ENCODE assay signal across 10 cellular contexts in genomic region chr17:15782809-15783208, GRCh38. TPM values are rescaled to one million over a fixed set of nuclear protein-coding genes. Genes with fewer than 3 reads are reported as not detected.
DNase-seq lines count a peak whose midpoint lies in the region; ATAC-seq and TF ChIP-seq lines count a peak whose summit lies in the region.
"Had no signal": no experiment of that assay in that cellular context is flagged by ENCODE, and none has a peak within 500 bp of the region (broad histone marks: within the 10 kb centered on the region; RNA-seq: fewer than 3 reads in every experiment).

No MANE protein-coding gene starts in this region.

- no peak overlapping the region for H4K5ac ChIP-seq in IMR-90 (ENCODE audit: low read depth, low read length)

- TF ChIP-seq RAD21 in IMR-90 (IDR thresholded peaks at IDR 0.05; ENCODE audit: low read length), result no peak

- H3K27me3 Mint-ChIP-seq in immature natural killer cell (ENCODE audit: low read depth in 3 of 3), result peaks cover 2 to 18% (median 11%) of the 10 kb centered on the region in 3 donors

- no peak overlapping the region for H2BK5ac ChIP-seq in IMR-90 (ENCODE audit: low read depth, low read length, poor library complexity, severe bottlenecking)

- H3K4me1 Mint-ChIP-seq in immature natural killer cell, result peaks cover 20 to 26% of the 10 kb centered on the region in 2 donors

- H3K4me3 Mint-ChIP-seq in immature natural killer cell, result peak overlapping the region in 3 of 5 donors; percentile 21 to 54 (median 36)

- 0 out of 2 replicates have a peak overlapping the region, but pooled peaks have one; percentile 13 for H3K4me2 ChIP-seq in IMR-90 (ENCODE audit: low read depth, low read length)

- no peak for TF ChIP-seq POLR2A in IMR-90 (IDR thresholded peaks at IDR 0.05; ENCODE audit: low read depth, low read length)

- no peak overlapping the region for H3K23ac ChIP-seq in IMR-90 (ENCODE audit: low read depth, low read length)

- in situ Hi-C loops in IMR-90 (cut with MboI; ENCODE audit: low sequenced_read_pairs) (no loop called here), brain microvascular endothelial cell (cut with HindIII; ENCODE audit: low pct_ligation_motif_present, low sequenced_read_pairs) (no loop called here), GM13977 (cut with MboI; ENCODE audit: low pct_unique_long_range_greater_than_20kb, low sequenced_read_pairs, unreplicated experiment) (no loop called here)

- no peak overlapping the region for H2AK9ac ChIP-seq in IMR-90 (replicated peaks; ENCODE audit: low read depth, low read length, poor library complexity)

- H3K9me1 ChIP-seq in IMR-90 (ENCODE audit: insufficient read depth, low read length), result no peaks in the 10 kb centered on the region

- H3K4ac ChIP-seq in IMR-90 (ENCODE audit: low read depth, low read length), result no peak overlapping the region

- H2BK15ac ChIP-seq in IMR-90 (ENCODE audit: low read depth, low read length), result no peak overlapping the region

- H3K4me3 ChIP-seq in IMR-90 (ENCODE audit: insufficient read depth, low read depth, low read length) (no peak overlapping the region), brain microvascular endothelial cell (ENCODE audit: low read depth, low read length) (peak overlapping the region; percentile 46)

- DNase-seq in IMR-90, result no peak
- peak; percentile 33 for DNase-seq in brain microvascular endothelial cell
- DNase-seq in immature natural killer cell, result no peak
- peak; percentile 9 for DNase-seq in stimulated activated CD4-positive, alpha-beta T cell treated with anti-CD3 and anti-CD28 coated beads, Interleukin-2, amount 100 ng/mL, for 4 hours (ENCODE audit: low read depth)
- no peak for DNase-seq in GM10248 (ENCODE audit: extremely low spot score)
- DNase-seq in HEK293T (ENCODE audit: extremely low spot score), result no peak
- no peak for DNase-seq in NCI-H1105 treated with DMSO at 0.1 percent for 48 hours (lab: John Stamatoyannopoulos, UW)
- DNase-seq in GM13977 (ENCODE audit: low spot score), result no peak
- DNase-seq: cortex of kidney, SW 1271 had no signal

- H3K18ac ChIP-seq in IMR-90 (ENCODE audit: low read depth, low read length), result no peak overlapping the region

- no peak overlapping the region for H2BK120ac ChIP-seq in IMR-90 (ENCODE audit: low read depth, low read length)

- no peak overlapping the region for H3K27ac ChIP-seq in IMR-90 (ENCODE audit: insufficient read depth, low read length)
- H3K27ac ChIP-seq in brain microvascular endothelial cell, result no peak overlapping the region

- BruUV-seq in IMR-90 (replicated peaks; lab: Mats Ljungman, UMichigan), result no TSS peak

- H3K27me3 ChIP-seq in IMR-90 (ENCODE audit: control insufficient read depth, insufficient read depth, low read length) (no peaks in the 10 kb centered on the region; the same call in none of the 2 replicates), brain microvascular endothelial cell (replicated peaks) (no peaks in the 10 kb centered on the region)

- ATAC-seq in IMR-90 (ENCODE audit: low read depth), result no peak

- no peak overlapping the region for H4K8ac ChIP-seq in IMR-90 (ENCODE audit: low read depth in 2 of 2, low read length in 2 of 2)

- no peak overlapping the region for H2BK20ac ChIP-seq in IMR-90 (ENCODE audit: low read depth, low read length)

- H3K36me3 ChIP-seq in IMR-90 (ENCODE audit: control insufficient read depth, insufficient read depth, low read length) (no peaks in the 10 kb centered on the region; the same call in 1 of the 2 replicates), brain microvascular endothelial cell (replicated peaks) (no peaks in the 10 kb centered on the region)

- no peaks in the 10 kb centered on the region for H4K20me1 ChIP-seq in IMR-90 (ENCODE audit: insufficient read depth, low read length)

- peaks cover 3% of the 10 kb centered on the region; the same call in 1 of the 2 replicates for H3K9me3 ChIP-seq in IMR-90 (ENCODE audit: control insufficient read depth, insufficient read depth, low read length)

- CTCF ChIA-PET in IMR-90 (lab: Yijun Ruan, JAX) (no interaction called here), GM10248 (lab: Yijun Ruan, JAX) (no interaction called here), HEK293T (lab: Yijun Ruan, JAX) (no interaction called here)

- H3K14ac ChIP-seq in IMR-90 (replicated peaks; ENCODE audit: low read depth, low read length), result no peak overlapping the region

- 6% methylated on average over 7 of the region's 32 CpGs; no CpG with 5 or more reads in 1 of the 2 experiments for WGBS in IMR-90 (ENCODE audit: extremely low coverage in 2 of 2, insufficient read length in 1 of 2), 2 experiments

- no peak overlapping the region for H2AK5ac ChIP-seq in IMR-90 (ENCODE audit: low read depth, low read length)

- TF ChIP-seq CTCF in IMR-90 (conservative IDR thresholded peaks at IDR 0.05; ENCODE audit: low read depth, low read length) (no peak), brain microvascular endothelial cell (IDR thresholded peaks at IDR 0.05; ENCODE audit: low read depth, low read length, missing control alignments) (no peak), GM10248 (IDR thresholded peaks at IDR 0.05; ENCODE audit: control extremely low read depth, extremely low read depth, low read depth, missing control alignments) (no peak), GM13977 (IDR thresholded peaks at IDR 0.05; ENCODE audit: extremely low read depth, insufficient read depth, missing control alignments) (no peak)

- peak overlapping the region; percentile 47 for H2AFZ ChIP-seq in IMR-90 (replicated peaks; ENCODE audit: low read length, poor library complexity)

- H3K9me3 Mint-ChIP-seq in immature natural killer cell, result peaks cover 0 to 5% (median 0%) of the 10 kb centered on the region in 6 donors

- dilution Hi-C loops in IMR-90 (cut with HindIII; ENCODE audit: low sequenced_read_pairs, unreplicated experiment), result no loop called here

- H3K9ac ChIP-seq in IMR-90 (ENCODE audit: low read depth, low read length), result no peak overlapping the region

- H3K36me3 Mint-ChIP-seq in immature natural killer cell, result peaks cover 0 to 3% (median under 1%) of the 10 kb centered on the region in 3 donors

- H4K91ac ChIP-seq in IMR-90 (ENCODE audit: insufficient read depth, low read depth, low read length), result no peak overlapping the region

- peaks cover 3% of the 10 kb centered on the region for H3K4me1 ChIP-seq in IMR-90 (ENCODE audit: control insufficient read depth, insufficient read depth, low read length)

- intact Hi-C loops in IMR-90 (cut with micrococcal nuclease), result no loop called here

- H3K79me1 ChIP-seq in IMR-90 (ENCODE audit: low read depth in 1 of 2, low read length in 2 of 2), result no peaks in the 10 kb centered on the region

- H3K56ac ChIP-seq in IMR-90 (ENCODE audit: extremely low read depth, insufficient read depth, low read length), result no peak overlapping the region

- POLR2A ChIA-PET in IMR-90 (lab: Charles Lee; ENCODE audit: unreplicated experiment) (no interaction called here), GM10248 (lab: Yijun Ruan, JAX) (no interaction called here), HEK293T (lab: Yijun Ruan, JAX) (no interaction called here)

- no peak overlapping the region for H3K27ac Mint-ChIP-seq in immature natural killer cell

TF ChIP-seq in IMR-90, 13 proteins besides CTCF, POLR2A, EP300 and RAD21:
- no peak for TF ChIP-seq FOS (IDR thresholded peaks at IDR 0.05; ENCODE audit: low read depth, low read length)
- TF ChIP-seq SMC3 (IDR thresholded peaks at IDR 0.05; ENCODE audit: low read depth, low read length), result no peak
- TF ChIP-seq MAFK (IDR thresholded peaks at IDR 0.05; ENCODE audit: low read depth, low read length), result no peak
- TF ChIP-seq RCOR1 (IDR thresholded peaks at IDR 0.05; ENCODE audit: insufficient replicate concordance, low read length), result no peak
- no peak for TF ChIP-seq CHD1 (IDR thresholded peaks at IDR 0.05; ENCODE audit: low read depth, low read length)
- no peak for TF ChIP-seq MAZ (IDR thresholded peaks at IDR 0.05; ENCODE audit: borderline replicate concordance, low read depth, low read length)

TF ChIP-seq in HEK293T, 16 proteins besides CTCF, POLR2A, EP300 and RAD21:
- TF ChIP-seq SUZ12 (IDR thresholded peaks at IDR 0.05), result no peak
- no peak for TF ChIP-seq CTBP1 (IDR thresholded peaks at IDR 0.05; ENCODE audit: borderline replicate concordance)
- TF ChIP-seq FOXM1 (IDR thresholded peaks at IDR 0.05; ENCODE audit: borderline replicate concordance), result no peak
- no peak for TF ChIP-seq PKNOX1 (IDR thresholded peaks at IDR 0.05)
- TF ChIP-seq FOXK2 (IDR thresholded peaks at IDR 0.05), result no peak
- no peak for TF ChIP-seq TARDBP (IDR thresholded peaks at IDR 0.05)
- TF ChIP-seq ARNT (IDR thresholded peaks at IDR 0.05), result no peak
- no peak for TF ChIP-seq LEF1 (IDR thresholded peaks at IDR 0.05; ENCODE audit: borderline replicate concordance)
- no peak for TF ChIP-seq HDGF (IDR thresholded peaks at IDR 0.05; ENCODE audit: borderline replicate concordance)
- TF ChIP-seq NFRKB (IDR thresholded peaks at IDR 0.05), result no peak
- TF ChIP-seq BHLHE40 (IDR thresholded peaks at IDR 0.05; ENCODE audit: borderline replicate concordance), result no peak
- no peak for TF ChIP-seq ELF4 (IDR thresholded peaks at IDR 0.05)
- TF ChIP-seq ZNF384 (IDR thresholded peaks at IDR 0.05), result no peak
- no peak for TF ChIP-seq L3MBTL2 (conservative IDR thresholded peaks at IDR 0.05)
- TF ChIP-seq FOXA1 (IDR thresholded peaks at IDR 0.05), result no peak
- TF ChIP-seq SP1 (IDR thresholded peaks at IDR 0.05), result no peak

RNA-seq across cellular contexts. Expression of gene TBC1D26, which starts 50.7 kb away (rescaled TPM):
- not detected in 2 replicates for total RNA-seq in IMR-90 (2012; rRNA removed)
- polyA plus RNA-seq in IMR-90 (2012; rRNA removed) (0.02 and 0.04 TPM in 2 replicates), immature natural killer cell (not detected)
- polyA plus RNA-seq in IMR-90 (2012; cell fraction: cytosol; rRNA removed), result not detected in 2 replicates
- 0.40 and 0.41 TPM in 2 replicates for polyA plus RNA-seq in IMR-90 (2012; cell fraction: nucleus; rRNA removed; ENCODE audit: low replicate concordance)

Comparison
In these comparisons a context has a peak if more than half of its experiments do, and no peak if none do; other contexts are left out.
1. DNase-seq: peak in brain microvascular endothelial cell (single experiment) and stimulated activated CD4-positive, alpha-beta T cell treated with anti-CD3 and anti-CD28 coated beads, Interleukin-2, amount 100 ng/mL, for 4 hours (single experiment); none in IMR-90 (single experiment), immature natural killer cell (0 of 3), GM10248 (single experiment), HEK293T (single experiment), NCI-H1105 treated with DMSO at 0.1 percent for 48 hours (single experiment) and GM13977 (single experiment).